In genomic region chr2:108280466-108280865, GRCh38 we compare ENCODE assay signal across 25 cellular contexts. TPM values are rescaled to one million over a fixed set of nuclear protein-coding genes. Genes with fewer than 3 reads are reported as not detected.
"Had no signal": no experiment of that assay in that cellular context is flagged by ENCODE, and none has a peak within 500 bp of the region (broad histone marks: within the 10 kb centered on the region; RNA-seq: fewer than 3 reads in every experiment).

No MANE protein-coding gene starts in this region.

- H3K27me3 ChIP-seq: SJSA1 had no signal

- H3K27ac ChIP-seq: KMS-11, SJSA1, SK-N-MC had no signal

- H3K4me3 ChIP-seq: K562, SJSA1, SK-N-MC had no signal

- H3K9me3 ChIP-seq: SJSA1 had no signal

- DNase-seq: Kasumi-1, MM.1S, NCI-H1092 treated with DMSO at 0.1 percent for 48 hours, NCI-H1417, NCI-H1436 treated with DMSO at 0.1 percent for 48 hours, NCI-H1694, NCI-H187 treated with DMSO at 0.1 percent for 48 hours, NCI-H2029 treated with DMSO at 0.1 percent for 48 hours, NCI-H2171 treated with DMSO at 0.1 percent for 48 hours, NCI-H2227 treated with DMSO at 0.1 percent for 48 hours, NCI-H524, NCI-H526 treated with DMSO at 0.1 percent for 48 hours, NCI-H774, Right ventricle myocardium superior, RPMI8226, SIG-M5 had no signal

- H3K36me3 ChIP-seq: SJSA1 had no signal

- H3K4me2 ChIP-seq: KMS-11 had no signal

- FAIRE-seq: K562, RCC 7860 had no signal

- H3K4me1 ChIP-seq: SJSA1 had no signal

- H3K9ac ChIP-seq: KMS-11 had no signal

RNA-seq across cellular contexts. Expression of gene SULT1C2, which starts 8.2 kb away (rescaled TPM):
- total RNA-seq: NCI-H460, SJSA1 had no signal
- polyA plus RNA-seq: IgD-negative memory B cell, K562 had no signal

RNA-seq across cellular contexts. Expression of gene SULT1C3, which starts 40.7 kb away (rescaled TPM):
- total RNA-seq: HT1080, K562, M059J, NCI-H460, Right ventricle myocardium superior, SJSA1 had no signal
- polyA plus RNA-seq: IgD-negative memory B cell, K562 had no signal
